In the genomic region with DNA sequence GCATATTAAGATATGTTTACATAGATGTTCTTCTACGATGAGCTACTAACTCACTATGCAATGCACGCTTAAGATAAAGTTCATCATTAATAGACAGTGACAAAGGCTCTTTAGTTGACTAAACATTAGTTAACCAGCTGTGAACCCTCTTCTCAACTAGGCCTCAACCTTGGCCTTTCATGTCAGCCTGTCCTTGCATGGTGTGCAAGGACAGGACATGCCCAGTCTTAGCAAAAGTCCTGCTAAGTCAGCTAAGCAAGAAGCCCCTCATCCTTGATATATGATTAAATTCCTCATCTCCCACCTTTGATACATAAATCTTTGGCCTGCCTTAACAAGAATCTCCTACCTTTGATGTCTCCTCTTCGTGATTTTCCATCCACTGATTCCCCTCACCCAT, we compare ENCODE assay signal across 20 cellular contexts. TPM values are rescaled to one million over a fixed set of nuclear protein-coding genes. Genes with fewer than 3 reads are reported as not detected.
DNase-seq lines count a peak whose midpoint lies in the region; ATAC-seq and TF ChIP-seq lines count a peak whose summit lies in the region.
"Had no signal": no experiment of that assay in that cellular context is flagged by ENCODE, and none has a peak within 500 bp of the region (broad histone marks: within the 10 kb centered on the region; RNA-seq: fewer than 3 reads in every experiment).

No MANE protein-coding gene starts in this region.

- H3K36me3 Mint-ChIP-seq in H9 (ENCODE audit: insufficient read depth in 1 of 3, low read depth in 3 of 3) (peaks cover 2 to 17% (median 7%) of the 10 kb centered on the region in 3 experiments; a peak in 3 of 7 replicates), endodermal cell (ENCODE audit: low read depth) (peaks cover 11% of the 10 kb centered on the region), nephron progenitor cell (ENCODE audit: low read depth) (no peaks in the 10 kb centered on the region)

- no peak overlapping the region for H2BK20ac ChIP-seq in H9 (ENCODE audit: low read depth, low read length, poor library complexity, severe bottlenecking)

- H3K18ac ChIP-seq in H9 (ENCODE audit: insufficient read length, low read depth, low read length): no peak overlapping the region

- no peaks in the 10 kb centered on the region for H3K9me2 ChIP-seq in OCI-LY7 (ENCODE audit: insufficient read depth, low read length)

- H3K79me1 ChIP-seq in H9 (ENCODE audit: insufficient read depth, low read depth, low read length, poor library complexity, severe bottlenecking): peaks cover 2% of the 10 kb centered on the region

- DNase-seq in H9 (no peak), endodermal cell (peak; percentile 57), kidney tubule cell (ENCODE audit: low spot score) (peak; percentile 29), nephron progenitor cell (no peak), OCI-LY7 (ENCODE audit: low spot score) (no peak), dedifferentiated amniotic fluid mesenchymal stem cell (ENCODE audit: extremely low spot score) (no peak), ureter (ENCODE audit: low spot score) (no peak)
- DNase-seq: CD4-positive, CD25-positive, alpha-beta regulatory T cell; HCEC 1CT; IMR-90; KG1; MG63; NCI-H2029; NCI-H2227 treated with DMSO at 0.1 percent for 48 hours; NCI-H526 treated with DMSO at 0.1 percent for 48 hours; Right ventricle myocardium superior; RPMI8226 had no signal

- H3K4me1 ChIP-seq in H9 (ENCODE audit: insufficient read depth, low read length) (peaks cover 11% of the 10 kb centered on the region), endodermal cell (ENCODE audit: control insufficient read depth, insufficient read depth, low read length) (peaks cover 8% of the 10 kb centered on the region), OCI-LY7 (ENCODE audit: insufficient read depth, low read length, poor library complexity, severe bottlenecking) (no peaks in the 10 kb centered on the region)
- H3K4me1 ChIP-seq: BLaER1 had no signal

- no peak overlapping the region for H2BK12ac ChIP-seq in H9 (ENCODE audit: insufficient read length, low read depth, low read length)

- CTCF ChIA-PET in OCI-LY7 (lab: Charles Lee; ENCODE audit: unreplicated experiment): no interaction called here

- no peak overlapping the region for H2BK15ac ChIP-seq in H9 (ENCODE audit: low read depth, low read length)

- WGBS in H9 (ENCODE audit: extremely low coverage, insufficient read length, low lambda C conversion rate): no CpG with 5 or more reads among the region's 3 CpGs
- WGBS in endodermal cell (ENCODE audit: insufficient coverage in 1 of 2, insufficient read length in 1 of 2), 2 experiments: 63 to 70% methylated on average over 3 of the region's 3 CpGs

- H2AFZ ChIP-seq in H9 (ENCODE audit: low read length) (no peak overlapping the region), OCI-LY7 (ENCODE audit: low read length) (no peak overlapping the region)

- no peak overlapping the region for H4K8ac ChIP-seq in H9 (replicated peaks; ENCODE audit: insufficient read length, low read depth, low read length)

- peaks cover 5% of the 10 kb centered on the region; the same call in 1 of the 2 replicates for H3K79me2 ChIP-seq in H9 (ENCODE audit: insufficient read depth, low read length)
- no peaks in the 10 kb centered on the region for H3K79me2 ChIP-seq in OCI-LY7 (ENCODE audit: insufficient read depth, low read depth, low read length)

- H3K27me3 Mint-ChIP-seq in H9 (ENCODE audit: low read depth): no peaks in the 10 kb centered on the region
- no peaks in the 10 kb centered on the region for H3K27me3 Mint-ChIP-seq in endodermal cell (ENCODE audit: insufficient read depth)
- no peaks in the 10 kb centered on the region for H3K27me3 Mint-ChIP-seq in nephron progenitor cell (ENCODE audit: low read depth, poor library complexity)
- H3K27me3 Mint-ChIP-seq: CD4-positive, CD25-positive, alpha-beta regulatory T cell had no signal

- no peak for ATAC-seq in HG03097 (IDR thresholded peaks at IDR 0.05; ENCODE audit: low FRiP score, unreplicated experiment)

- TF ChIP-seq CTCF in H9 (conservative IDR thresholded peaks at IDR 0.05) (no peak), endodermal cell (conservative IDR thresholded peaks at IDR 0.05) (no peak), nephron progenitor cell (IDR thresholded peaks at IDR 0.05) (no peak), OCI-LY7 (conservative IDR thresholded peaks at IDR 0.05; ENCODE audit: low read length) (no peak)

- H3K56ac ChIP-seq in H9 (ENCODE audit: insufficient read length, low read depth, low read length): no peak overlapping the region

- H3K27ac Mint-ChIP-seq in H9 (peak overlapping the region; percentile 87 to 99 (median 96)), endodermal cell (peak overlapping the region; percentile 61), nephron progenitor cell (peak overlapping the region; percentile 56)
- H3K27ac Mint-ChIP-seq: CD4-positive, CD25-positive, alpha-beta regulatory T cell had no signal

- H3K4me3 Mint-ChIP-seq in H9 (peak overlapping the region; percentile 2 to 24; a peak in 3 of 5 replicates), endodermal cell (no peak overlapping the region), nephron progenitor cell (no peak overlapping the region)
- H3K4me3 Mint-ChIP-seq: CD4-positive, CD25-positive, alpha-beta regulatory T cell had no signal

- H3K4me2 ChIP-seq in H9 (ENCODE audit: insufficient read depth, insufficient read length, low read length) (no peak overlapping the region), OCI-LY7 (ENCODE audit: low read length) (no peak overlapping the region)
- H3K4me2 ChIP-seq: BLaER1 had no signal

- H3K4ac ChIP-seq in H9 (ENCODE audit: low read depth, low read length): no peak overlapping the region

- POLR2A ChIA-PET in OCI-LY7 (lab: Charles Lee): interaction anchor here (0.6 to 0.7 kb wide), 2 partner anchors 14 to 70 kb away, joined by 4 read pairs; no protein-coding TSS in a partner anchor

- H3K36me3 ChIP-seq in endodermal cell (ENCODE audit: control insufficient read depth, insufficient read depth, low read length) (peaks cover 37% of the 10 kb centered on the region), OCI-LY7 (ENCODE audit: insufficient read depth, low read length) (no peaks in the 10 kb centered on the region)
- H3K36me3 ChIP-seq: BLaER1, MG63, SJSA1 had no signal

- H3K4me3 ChIP-seq in endodermal cell (ENCODE audit: low read length) (no peak overlapping the region), OCI-LY7 (ENCODE audit: low read depth, low read length, poor library complexity, severe bottlenecking) (no peak overlapping the region)
- H3K4me3 ChIP-seq: BLaER1, MG63, SJSA1 had no signal

- H3K23me2 ChIP-seq in H9 (ENCODE audit: insufficient read length, low read depth, low read length, poor library complexity, severe bottlenecking): peaks cover 3% of the 10 kb centered on the region

- no peak overlapping the region for H2BK120ac ChIP-seq in H9 (ENCODE audit: low read depth, low read length, poor library complexity, severe bottlenecking)

- H3K9me3 ChIP-seq in H9 (ENCODE audit: control insufficient read depth, low read depth, low read length): no peaks in the 10 kb centered on the region
- H3K9me3 ChIP-seq in endodermal cell (ENCODE audit: control insufficient read depth, low read length): no peaks in the 10 kb centered on the region
- no peaks in the 10 kb centered on the region for H3K9me3 ChIP-seq in OCI-LY7 (ENCODE audit: low read length)
- H3K9me3 ChIP-seq: BLaER1, MG63, SJSA1 had no signal

- BruUV-seq in OCI-LY7 (replicated peaks; lab: Mats Ljungman, UMichigan): no TSS peak

- H3K27ac ChIP-seq in H9 (ENCODE audit: insufficient read length, low read depth, low read length): peak overlapping the region; percentile 72
- H3K27ac ChIP-seq in endodermal cell (ENCODE audit: low read depth, low read length): no peak overlapping the region
- no peak overlapping the region for H3K27ac ChIP-seq in OCI-LY7 (ENCODE audit: low read depth, low read length, poor library complexity, severe bottlenecking)
- H3K27ac ChIP-seq: BLaER1, SJSA1 had no signal

- no peak overlapping the region for H4K5ac ChIP-seq in H9 (ENCODE audit: insufficient read length, low read depth, low read length)

- no peak overlapping the region for H3T11ph ChIP-seq in H9 (ENCODE audit: low read length)

- no peak overlapping the region for H3K23ac ChIP-seq in H9 (ENCODE audit: insufficient read length, low read depth, low read length)

- H3K14ac ChIP-seq in H9 (ENCODE audit: insufficient read depth, low read length): no peak overlapping the region

- no peak overlapping the region for H3K9ac ChIP-seq in H9 (ENCODE audit: extremely low read depth, insufficient read length, low read length)
- H3K9ac ChIP-seq in endodermal cell (ENCODE audit: extremely low read depth, low read length, poor library complexity, severe bottlenecking): no peak overlapping the region
- H3K9ac ChIP-seq: BLaER1 had no signal

- intact Hi-C loops in OCI-LY7 (cut with micrococcal nuclease; ENCODE audit: unreplicated experiment): no loop called here

- peaks cover 56 to 62% of the 10 kb centered on the region in 2 experiments for H3K4me1 Mint-ChIP-seq in H9
- H3K4me1 Mint-ChIP-seq in endodermal cell: peaks cover 40% of the 10 kb centered on the region
- peaks cover 11% of the 10 kb centered on the region for H3K4me1 Mint-ChIP-seq in nephron progenitor cell

- H2BK5ac ChIP-seq in H9 (ENCODE audit: insufficient read length, low read length): peak overlapping the region; percentile 10

- H4K91ac ChIP-seq in H9 (ENCODE audit: insufficient read length, low read depth, low read length): no peak overlapping the region

- H3K9me3 Mint-ChIP-seq in H9 (no peaks in the 10 kb centered on the region), endodermal cell (no peaks in the 10 kb centered on the region), nephron progenitor cell (no peaks in the 10 kb centered on the region)
- H3K9me3 Mint-ChIP-seq: CD4-positive, CD25-positive, alpha-beta regulatory T cell had no signal

- H4K20me1 ChIP-seq in H9 (ENCODE audit: control insufficient read depth, insufficient read depth, insufficient read length) (no peaks in the 10 kb centered on the region), OCI-LY7 (ENCODE audit: insufficient read depth, low read length) (no peaks in the 10 kb centered on the region)
- H4K20me1 ChIP-seq: BLaER1 had no signal

- H2AK5ac ChIP-seq in H9 (ENCODE audit: insufficient read length, low read length): no peak overlapping the region

- H3K27me3 ChIP-seq in H9 (ENCODE audit: insufficient read depth, low read length) (no peaks in the 10 kb centered on the region), endodermal cell (ENCODE audit: control insufficient read depth, insufficient read depth, low read length, poor library complexity, severe bottlenecking) (no peaks in the 10 kb centered on the region)
- H3K27me3 ChIP-seq: BLaER1, MG63, SJSA1 had no signal

RNA-seq across cellular contexts. Expression of a gene that starts 50.9 kb away (rescaled TPM):
- total RNA-seq in H9 (2021) (80.7 and 85.9 TPM in 2 replicates), endodermal cell (100 to 1,000 TPM in 1 of 2 donors, 10 to 100 TPM in 1; 29.0 to 100 TPM), OCI-LY7 (2022) (5.2 and 6.8 TPM in 2 replicates), ureter (180 TPM)
- polyA plus RNA-seq in endodermal cell (2013, experiment 1 of 2): 30.1 TPM
- 26.8 TPM for polyA plus RNA-seq in endodermal cell (2013, experiment 2 of 2)
- 2.3 and 2.5 TPM in 2 replicates for total RNA-seq in OCI-LY7 (2014; rRNA removed; shearing (Covaris generic))

Comparison
In these comparisons a context has a peak if more than half of its experiments do, and no peak if none do; other contexts are left out.
1. DNase-seq: peak in endodermal cell (single experiment) and kidney tubule cell (single experiment); none in H9 (single experiment), nephron progenitor cell (single experiment), OCI-LY7 (single experiment), dedifferentiated amniotic fluid mesenchymal stem cell (single experiment) and ureter (single experiment).
2. H3K4me3 Mint-ChIP-seq: peak in H9 (2 of 2); none in endodermal cell (single experiment) and nephron progenitor cell (single experiment).
3. Peak in every context shown above with its lines, with median percentiles within 50 percentile points of each other: H3K27ac Mint-ChIP-seq.